ENCODE assay signal across 24 cellular contexts in the genomic region with DNA sequence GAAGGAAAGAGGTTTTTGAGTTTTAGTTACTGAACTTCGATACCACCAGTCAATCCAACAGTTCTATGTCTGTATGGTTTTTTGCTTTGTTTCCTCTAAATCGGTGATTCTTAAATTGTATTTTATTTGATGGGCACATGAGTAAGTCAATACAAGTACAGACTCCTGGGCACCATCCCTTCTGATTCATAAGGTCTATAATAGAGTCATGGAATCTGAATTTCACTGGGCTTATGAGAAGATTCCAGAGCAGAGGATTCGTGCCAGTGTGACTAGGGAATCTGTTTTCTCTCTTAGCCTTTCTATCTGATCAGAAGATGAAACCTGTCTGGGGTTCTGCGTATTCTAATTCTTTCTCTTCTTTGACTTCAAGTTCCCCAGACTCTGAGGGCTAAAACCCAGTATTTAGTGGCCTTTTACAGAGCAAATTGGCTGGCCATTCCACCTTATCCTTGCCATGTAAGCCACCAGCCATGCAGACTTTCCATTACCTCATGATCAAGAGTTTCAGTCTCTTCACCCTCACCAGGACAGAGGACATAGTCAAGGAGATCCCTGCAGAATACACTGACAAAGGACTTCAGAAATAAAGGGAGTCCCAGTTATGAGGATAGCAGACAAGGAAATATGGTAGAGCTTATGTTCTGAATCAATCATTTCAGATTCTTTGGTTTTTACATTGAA.
DNase-seq lines count a peak whose midpoint lies in the region; ATAC-seq and TF ChIP-seq lines count a peak whose summit lies in the region.
"Had no signal": no experiment of that assay in that cellular context is flagged by ENCODE, and none has a peak within 500 bp of the region (broad histone marks: within the 10 kb centered on the region; RNA-seq: fewer than 3 reads in every experiment).

No MANE protein-coding gene starts in this region.

- H3K4me3 ChIP-seq in MG63 = no peak overlapping the region
- H3K4me3 ChIP-seq in cardiac fibroblast (replicated peaks in 1 of 2; ENCODE audit: low read depth in 2 of 2, low read length in 2 of 2) = no peak overlapping the region
- H3K4me3 ChIP-seq in mesenchymal stem cell (ENCODE audit: insufficient read depth in 1 of 2, low read depth in 1 of 2, low read length in 2 of 2) = no peak overlapping the region
- H3K4me3 ChIP-seq: gastroesophageal sphincter, SJCRH30, spleen, suprapubic skin had no signal

- no peak overlapping the region for H2BK15ac ChIP-seq in mesenchymal stem cell (ENCODE audit: low read depth, poor library complexity, severe bottlenecking)

- no peak overlapping the region for H3K14ac ChIP-seq in mesenchymal stem cell (ENCODE audit: low read length in 2 of 2)

- H2BK5ac ChIP-seq in mesenchymal stem cell (ENCODE audit: low read depth, low read length, poor library complexity, severe bottlenecking) = no peak overlapping the region

- no peak overlapping the region for H2BK12ac ChIP-seq in mesenchymal stem cell (ENCODE audit: low read length in 2 of 2)

- H3K79me1 ChIP-seq in mesenchymal stem cell (replicated peaks; ENCODE audit: low read length, poor library complexity, severe bottlenecking) = no peaks in the 10 kb centered on the region

- H3K9me3 ChIP-seq in MG63 = peaks cover 2% of the 10 kb centered on the region; the same call in 1 of the 2 replicates
- H3K9me3 ChIP-seq in mesenchymal stem cell (ENCODE audit: control insufficient read depth, low read length) = no peaks in the 10 kb centered on the region
- H3K9me3 ChIP-seq: gastroesophageal sphincter, SJCRH30, suprapubic skin had no signal

- H3K4ac ChIP-seq in mesenchymal stem cell (ENCODE audit: low read depth in 1 of 2, low read length in 2 of 2) = no peak overlapping the region

- TF ChIP-seq CTCF in cardiac fibroblast (IDR thresholded peaks at IDR 0.05; ENCODE audit: low read depth, low read length) (no peak), GM10266 (IDR thresholded peaks at IDR 0.05; ENCODE audit: control insufficient read depth, insufficient read depth, low read depth, missing control alignments) (no peak)

- H2BK120ac ChIP-seq in mesenchymal stem cell (ENCODE audit: low read depth, low read length) = no peak overlapping the region

- H3K23ac ChIP-seq in mesenchymal stem cell (ENCODE audit: low read length in 2 of 2) = no peak overlapping the region

- DNase-seq in AG08395 (ENCODE audit: low spot score) (peak; percentile 9), MG63 (peak; percentile 39), cardiac fibroblast (ENCODE audit: low read depth in 2 of 2) (peak; percentile 21 to 71), mesenchymal stem cell (no peak), AML-193 (lab: John Stamatoyannopoulos, UW) (no peak), GM10266 (ENCODE audit: extremely low spot score) (no peak)
- DNase-seq: activated B cell treated with CpG ODN at 0.5 μM for 24 hours; activated CD8-positive, alpha-beta T cell treated with anti-CD3 and anti-CD28 coated beads for 36 hours; activated naive CD4-positive, alpha-beta T cell treated with Interleukin-2 at 50 U/mL for 16 hours; activated T-cell treated with anti-CD3 and anti-CD28 coated beads, Interleukin-2, amount 50 U/mL, for 1 hour; aorta; CD8-positive, alpha-beta T cell; DMS79 treated with DMSO at 0.1 percent for 48 hours; GOT3; Kasumi-1; left cardiac atrium; midbrain; SJCRH30; spleen; stimulated activated CD4-positive, alpha-beta T cell treated with anti-CD3 and anti-CD28 coated beads, Interleukin-4, amount 100 ng/mL, for 4 hours had no signal

- no peaks in the 10 kb centered on the region for H3K36me3 ChIP-seq in MG63
- H3K36me3 ChIP-seq in mesenchymal stem cell (ENCODE audit: control insufficient read depth in 1 of 2, insufficient read depth in 2 of 2, low read depth in 1 of 2, low read length in 2 of 2) = no peaks in the 10 kb centered on the region
- H3K36me3 ChIP-seq: gastroesophageal sphincter, SJCRH30, spleen, suprapubic skin had no signal

- no peak overlapping the region for H2AFZ ChIP-seq in mesenchymal stem cell (ENCODE audit: low read depth, low read length)

- H3K27me3 ChIP-seq in MG63 (no peaks in the 10 kb centered on the region), mesenchymal stem cell (ENCODE audit: control insufficient read depth in 1 of 2, insufficient read depth in 1 of 2, low read length in 2 of 2) (no peaks in the 10 kb centered on the region)
- H3K27me3 ChIP-seq: gastroesophageal sphincter, spleen, suprapubic skin had no signal

- no peak overlapping the region for H3K4me2 ChIP-seq in mesenchymal stem cell (ENCODE audit: low read length, poor library complexity, severe bottlenecking)

- no peak for ATAC-seq in GM19328 (IDR thresholded peaks at IDR 0.05; ENCODE audit: unreplicated experiment)
- no peak for ATAC-seq in HG03432 (IDR thresholded peaks at IDR 0.05; ENCODE audit: unreplicated experiment)
- ATAC-seq: activated CD8-positive, alpha-beta T cell treated with anti-CD3 and anti-CD28 coated beads for 36 hours; CD8-positive, alpha-beta T cell; gastroesophageal sphincter; left cardiac atrium had no signal

- H4K8ac ChIP-seq in mesenchymal stem cell (ENCODE audit: low read length) = no peak overlapping the region

- WGBS in mesenchymal stem cell = 59% methylated on average over 3 of the region's 4 CpGs

- H2AK5ac ChIP-seq in mesenchymal stem cell (ENCODE audit: low read length, severe bottlenecking) = no peak overlapping the region

- peak overlapping the region; percentile 62 for H3K9ac ChIP-seq in mesenchymal stem cell (ENCODE audit: low read length)

- no peak overlapping the region for H4K91ac ChIP-seq in mesenchymal stem cell (ENCODE audit: low read length)

- no peak overlapping the region for H3K18ac ChIP-seq in mesenchymal stem cell (ENCODE audit: low read depth in 1 of 2, low read length in 2 of 2)

- H3K27ac ChIP-seq in mesenchymal stem cell (ENCODE audit: low read length, poor library complexity, severe bottlenecking) = no peak overlapping the region
- H3K27ac ChIP-seq: gastroesophageal sphincter, SJCRH30, suprapubic skin had no signal

- no peaks in the 10 kb centered on the region for H3K4me1 ChIP-seq in mesenchymal stem cell (ENCODE audit: control insufficient read depth, insufficient read depth, low read depth, low read length)
- H3K4me1 ChIP-seq: gastroesophageal sphincter, SJCRH30, spleen, suprapubic skin had no signal

Comparison
In these comparisons a context has a peak if more than half of its experiments do, and no peak if none do; other contexts are left out.
1. DNase-seq: peak in AG08395 (single experiment), MG63 (single experiment) and cardiac fibroblast (2 of 2); none in mesenchymal stem cell (single experiment), AML-193 (0 of 2) and GM10266 (single experiment).